1 cellular context compared by ENCODE assay signal in the genomic region with DNA sequence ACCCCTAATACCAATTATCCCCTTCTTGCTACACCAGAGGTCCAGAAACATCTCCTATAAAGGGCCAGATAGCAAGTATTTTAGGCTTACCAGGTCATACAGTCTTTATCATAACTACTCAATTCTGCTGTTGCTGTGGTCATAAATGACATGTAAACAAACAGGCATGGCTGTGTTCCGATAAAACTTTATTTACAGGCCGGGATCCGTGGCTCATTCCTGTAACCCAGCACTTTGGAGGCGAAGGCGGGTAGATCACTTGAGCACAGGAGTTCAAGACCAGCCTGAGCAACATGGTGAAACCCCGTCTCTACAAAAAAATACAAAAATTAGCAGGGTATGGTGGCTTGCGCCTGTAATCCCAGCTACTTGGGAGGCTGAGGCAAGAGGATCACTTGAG.
TF ChIP-seq lines count a peak whose summit lies in the region.

No MANE protein-coding gene starts in this region.

TF ChIP-seq in HepG2, 621 proteins besides CTCF, POLR2A, EP300 and RAD21:
- TF ChIP-seq, protein P1, sequence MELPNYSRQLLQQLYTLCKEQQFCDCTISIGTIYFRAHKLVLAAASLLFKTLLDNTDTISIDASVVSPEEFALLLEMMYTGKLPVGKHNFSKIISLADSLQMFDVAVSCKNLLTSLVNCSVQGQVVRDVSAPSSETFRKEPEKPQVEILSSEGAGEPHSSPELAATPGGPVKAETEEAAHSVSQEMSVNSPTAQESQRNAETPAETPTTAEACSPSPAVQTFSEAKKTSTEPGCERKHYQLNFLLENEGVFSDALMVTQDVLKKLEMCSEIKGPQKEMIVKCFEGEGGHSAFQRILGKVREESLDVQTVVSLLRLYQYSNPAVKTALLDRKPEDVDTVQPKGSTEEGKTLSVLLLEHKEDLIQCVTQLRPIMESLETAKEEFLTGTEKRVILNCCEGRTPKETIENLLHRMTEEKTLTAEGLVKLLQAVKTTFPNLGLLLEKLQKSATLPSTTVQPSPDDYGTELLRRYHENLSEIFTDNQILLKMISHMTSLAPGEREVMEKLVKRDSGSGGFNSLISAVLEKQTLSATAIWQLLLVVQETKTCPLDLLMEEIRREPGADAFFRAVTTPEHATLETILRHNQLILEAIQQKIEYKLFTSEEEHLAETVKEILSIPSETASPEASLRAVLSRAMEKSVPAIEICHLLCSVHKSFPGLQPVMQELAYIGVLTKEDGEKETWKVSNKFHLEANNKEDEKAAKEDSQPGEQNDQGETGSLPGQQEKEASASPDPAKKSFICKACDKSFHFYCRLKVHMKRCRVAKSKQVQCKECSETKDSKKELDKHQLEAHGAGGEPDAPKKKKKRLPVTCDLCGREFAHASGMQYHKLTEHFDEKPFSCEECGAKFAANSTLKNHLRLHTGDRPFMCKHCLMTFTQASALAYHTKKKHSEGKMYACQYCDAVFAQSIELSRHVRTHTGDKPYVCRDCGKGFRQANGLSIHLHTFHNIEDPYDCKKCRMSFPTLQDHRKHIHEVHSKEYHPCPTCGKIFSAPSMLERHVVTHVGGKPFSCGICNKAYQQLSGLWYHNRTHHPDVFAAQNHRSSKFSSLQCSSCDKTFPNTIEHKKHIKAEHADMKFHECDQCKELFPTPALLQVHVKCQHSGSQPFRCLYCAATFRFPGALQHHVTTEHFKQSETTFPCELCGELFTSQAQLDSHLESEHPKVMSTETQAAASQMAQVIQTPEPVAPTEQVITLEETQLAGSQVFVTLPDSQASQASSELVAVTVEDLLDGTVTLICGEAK (IDR thresholded peaks at IDR 0.05), result peak; percentile 48
- TF ChIP-seq, protein P1 (CRISPR knock-in tag; IDR thresholded peaks at IDR 0.05), result peak; percentile 97
- TF ChIP-seq ZNF670 (CRISPR knock-in tag; IDR thresholded peaks at IDR 0.05; ENCODE audit: borderline replicate concordance), result no peak
- no peak for TF ChIP-seq ZNF567 (CRISPR knock-in tag; IDR thresholded peaks at IDR 0.05; ENCODE audit: borderline replicate concordance)
- no peak for TF ChIP-seq YEATS4 (CRISPR knock-in tag; IDR thresholded peaks at IDR 0.05; ENCODE audit: borderline replicate concordance)
